In genomic region chr7:130896898-130897514, GRCh38 we compare ENCODE assay signal across 8 cellular contexts.
DNase-seq lines count a peak whose midpoint lies in the region; ATAC-seq, FAIRE-seq and TF ChIP-seq lines count a peak whose summit lies in the region.

No MANE protein-coding gene starts in this region.

- peaks cover 70 to 92% (median 85%) of the 10 kb centered on the region in 3 donors for H3K4me1 Mint-ChIP-seq in T-cell

- H3K27me3 ChIP-seq in adrenal gland, result no peaks in the 10 kb centered on the region
- H3K27me3 ChIP-seq in psoas muscle (ENCODE audit: insufficient read depth in 3 of 3, low read length in 2 of 3), result no peaks in the 10 kb centered on the region

- H3K27ac ChIP-seq in adrenal gland, result peak overlapping the region in 4 of 5 donors; percentile 7 to 90 (median 70)
- H3K27ac ChIP-seq in psoas muscle, result peak overlapping the region; percentile 94

- H3K4me1 ChIP-seq in adrenal gland (replicated peaks in 1 of 2), result peaks cover 45 to 65% of the 10 kb centered on the region in 2 donors
- peaks cover 89% of the 10 kb centered on the region for H3K4me1 ChIP-seq in psoas muscle

- peak overlapping the region in 1 of 3 donors; percentile 48 for H3K4me3 Mint-ChIP-seq in T-cell

- H3K9me3 Mint-ChIP-seq in T-cell, result no peaks in the 10 kb centered on the region

- peaks cover 67% of the 10 kb centered on the region for H3K36me3 Mint-ChIP-seq in T-cell

- DNase-seq in GM12891 (ENCODE audit: insufficient read length, low spot score) (peak; percentile 52), T-cell (peak; percentile 30 to 78 (median 70)), adrenal gland (peak; percentile 75 to 87 (median 83)), left cardiac atrium (peak; percentile 83), psoas muscle (peak; percentile 81 to 89), GOT3 (lab: John Stamatoyannopoulos, UW) (no peak)
- peak; percentile 64 for DNase-seq in Jurkat, Clone E6-1 (ENCODE audit: low read depth, low spot score)

- TF ChIP-seq POLR2A in GM12891 (IDR thresholded peaks at IDR 0.05; ENCODE audit: low read depth, low read length) (no peak), adrenal gland (IDR thresholded peaks at IDR 0.05) (no peak)

- POLR2A ChIA-PET in T-cell (lab: Charles Lee), result interaction anchor here (0.6 to 1.6 kb wide), 8 partner anchors 14 to 209 kb away, joined by 3 to 4 read pairs (median 3); no protein-coding TSS in a partner anchor

- H3K36me3 ChIP-seq in adrenal gland (replicated peaks in 1 of 2) (peaks cover 0 to 6% of the 10 kb centered on the region in 2 donors), psoas muscle (ENCODE audit: insufficient read depth in 1 of 2, low read depth in 1 of 2) (peaks cover 0 to 28% of the 10 kb centered on the region in 2 donors)

- H3K9me3 ChIP-seq in adrenal gland (replicated peaks in 1 of 3) (no peaks in the 10 kb centered on the region), psoas muscle (no peaks in the 10 kb centered on the region)

- ATAC-seq in T-cell (replicated peaks in 1 of 4) (peak; percentile 68 to 79 (median 76)), left cardiac atrium (peak; percentile 45 to 68), psoas muscle (peak; percentile 31 to 58 (median 44)), GM18502 (IDR thresholded peaks at IDR 0.05; ENCODE audit: poor library complexity, unreplicated experiment) (no peak)

- 46 to 51% (median 48%) methylated on average over 22 of the region's 22 CpGs for whole genome bisulfite sequencing in adrenal gland, 4 donors
- WGBS in psoas muscle, 3 donors, result 39 to 52% (median 40%) methylated on average over 22 of the region's 22 CpGs

- CTCF ChIA-PET in T-cell (lab: Charles Lee), result interaction anchor here (0.6 to 6.1 kb wide), 66 partner anchors 11 to 631 kb away, joined by 3 to 78 read pairs (median 5); no protein-coding TSS in a partner anchor

- FAIRE-seq in GM12891 (lab: Jason Lieb, UNC), result peak; percentile 81

- intact Hi-C loops in adrenal gland (cut with DNase I), result loop anchor here (10.0 kb wide), 2 partner anchors 108 to 148 kb away; no protein-coding TSS in a partner anchor
- intact Hi-C loops in left cardiac atrium (cut with DNase I), result loop anchor here (2.0 to 10.0 kb wide), 3 partner anchors 110 to 144 kb away; no protein-coding TSS in a partner anchor
- intact Hi-C loops in psoas muscle (cut with DNase I), result loop anchor here (2.0 to 5.0 kb wide), 3 partner anchors 40 to 145 kb away; no protein-coding TSS in a partner anchor

- H3K4me3 ChIP-seq in Jurkat, Clone E6-1 (ENCODE audit: low read length), result no peak overlapping the region
- no peak overlapping the region for H3K4me3 ChIP-seq in adrenal gland
- H3K4me3 ChIP-seq in psoas muscle, result peak overlapping the region; percentile 0

- H3K27ac Mint-ChIP-seq in T-cell, result peak overlapping the region; percentile 78 to 89

- H3K27me3 Mint-ChIP-seq in T-cell, result no peaks in the 10 kb centered on the region

- TF ChIP-seq CTCF in adrenal gland (IDR thresholded peaks at IDR 0.05), result peak; percentile 65 to 88 (median 80)
- TF ChIP-seq CTCF in psoas muscle (IDR thresholded peaks at IDR 0.05), result peak; percentile 77

TF ChIP-seq in GM12891, 5 proteins besides CTCF, POLR2A, EP300 and RAD21:
- 0 out of 2 replicates have a peak, but pooled peaks have one; percentile 16 for TF ChIP-seq POLR2AphosphoS5 (IDR thresholded peaks at IDR 0.05; ENCODE audit: low read depth, low read length)
- 0 out of 2 replicates have a peak, but pooled peaks have one; percentile 46 for TF ChIP-seq POU2F2 (IDR thresholded peaks at IDR 0.05; ENCODE audit: low read depth, low read length)
- TF ChIP-seq TAF1 (IDR thresholded peaks at IDR 0.05; ENCODE audit: low read depth, low read length), result no peak
- TF ChIP-seq PAX5 (IDR thresholded peaks at IDR 0.05; ENCODE audit: insufficient read depth, low read length, severe bottlenecking), result no peak
- TF ChIP-seq SPI1 (IDR thresholded peaks at IDR 0.05; ENCODE audit: low read depth, low read length), result no peak
